Comparison of ENCODE assay signal across 11 cellular contexts in the genomic region with DNA sequence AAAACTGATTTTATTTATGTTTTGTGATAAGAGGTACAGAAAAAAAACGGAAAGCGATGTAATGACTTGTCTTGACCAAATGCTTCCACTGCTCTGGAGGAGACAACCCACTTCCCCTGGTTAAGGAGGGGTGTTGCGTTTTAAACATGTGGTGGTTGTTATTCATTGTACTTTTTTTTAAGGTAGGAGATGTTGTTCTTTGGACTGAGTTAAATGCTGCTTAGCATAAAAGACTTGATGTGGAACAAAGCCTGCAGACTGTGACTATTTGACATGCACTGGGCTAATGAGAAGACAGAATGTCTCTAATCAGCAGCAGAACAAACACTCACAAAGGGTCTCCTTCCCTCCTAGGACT.
DNase-seq lines count a peak whose midpoint lies in the region; ATAC-seq and TF ChIP-seq lines count a peak whose summit lies in the region.
"Had no signal": no experiment of that assay in that cellular context is flagged by ENCODE, and none has a peak within 500 bp of the region (broad histone marks: within the 10 kb centered on the region; RNA-seq: fewer than 3 reads in every experiment).

No MANE protein-coding gene starts in this region.

- no peaks in the 10 kb centered on the region for H3K27me3 ChIP-seq in OCI-LY3 (ENCODE audit: low read depth, low read length)
- H3K27me3 ChIP-seq: BE2C had no signal

- no peaks in the 10 kb centered on the region for H3K79me2 ChIP-seq in OCI-LY3 (ENCODE audit: low read length)

- H3K4me3 ChIP-seq in GM12864 (ENCODE audit: low read depth, low read length) (peak overlapping the region; percentile 18; the same call in 1 of the 2 replicates), OCI-LY3 (ENCODE audit: low read length) (peak overlapping the region; percentile 62)
- H3K4me3 ChIP-seq: smooth muscle cell had no signal

- H3K9me3 ChIP-seq in OCI-LY3 (ENCODE audit: insufficient read depth, low read length): peaks cover 2% of the 10 kb centered on the region; the same call in 1 of the 2 replicates
- H3K9me3 ChIP-seq: BE2C had no signal

- H3K4me2 ChIP-seq in OCI-LY3 (ENCODE audit: low read length): peak overlapping the region; percentile 99
- H3K4me2 ChIP-seq: smooth muscle cell had no signal

- H3K9ac ChIP-seq in OCI-LY3 (ENCODE audit: low read length): peak overlapping the region; percentile 37; the same call in 1 of the 2 replicates

- no peak overlapping the region for H2AFZ ChIP-seq in OCI-LY3 (ENCODE audit: low read depth, low read length)

- DNase-seq in GM12864 (ENCODE audit: low read depth) (peak; percentile 37), HPDE6-E6E7 (ENCODE audit: extremely low spot score) (no peak), COLO829 (ENCODE audit: low spot score) (no peak), NCI-H82 treated with DMSO at 0.1 percent for 48 hours (lab: John Stamatoyannopoulos, UW; ENCODE audit: unreplicated experiment) (no peak)
- no peak for DNase-seq in stimulated activated CD4-positive, alpha-beta T cell treated with anti-CD3 and anti-CD28 coated beads, Interleukin-1b, Interleukin-23, amount 100 ng/mL, for 48 hours
- DNase-seq: BE2C, SIG-M5 had no signal

- no peaks in the 10 kb centered on the region for H4K20me1 ChIP-seq in OCI-LY3 (ENCODE audit: insufficient read depth, low read length)

- peak; percentile 56 for ATAC-seq in GM19467 (IDR thresholded peaks at IDR 0.05; ENCODE audit: unreplicated experiment)
- ATAC-seq in HG03025 (IDR thresholded peaks at IDR 0.05; ENCODE audit: low FRiP score, unreplicated experiment): peak; percentile 58

- peaks cover 69% of the 10 kb centered on the region for H3K4me1 ChIP-seq in OCI-LY3 (ENCODE audit: low read length)

- peak overlapping the region; percentile 92 for H3K27ac ChIP-seq in OCI-LY3 (ENCODE audit: low read length)

- TF ChIP-seq CTCF in GM12864 (IDR thresholded peaks at IDR 0.05; ENCODE audit: low read depth, low read length, missing control alignments) (no peak), OCI-LY3 (IDR thresholded peaks at IDR 0.05; ENCODE audit: low read depth, low read length) (no peak)

- H3K36me3 ChIP-seq in OCI-LY3 (replicated peaks; ENCODE audit: low read depth, low read length): no peaks in the 10 kb centered on the region
- H3K36me3 ChIP-seq: BE2C had no signal
